In the genomic region with DNA sequence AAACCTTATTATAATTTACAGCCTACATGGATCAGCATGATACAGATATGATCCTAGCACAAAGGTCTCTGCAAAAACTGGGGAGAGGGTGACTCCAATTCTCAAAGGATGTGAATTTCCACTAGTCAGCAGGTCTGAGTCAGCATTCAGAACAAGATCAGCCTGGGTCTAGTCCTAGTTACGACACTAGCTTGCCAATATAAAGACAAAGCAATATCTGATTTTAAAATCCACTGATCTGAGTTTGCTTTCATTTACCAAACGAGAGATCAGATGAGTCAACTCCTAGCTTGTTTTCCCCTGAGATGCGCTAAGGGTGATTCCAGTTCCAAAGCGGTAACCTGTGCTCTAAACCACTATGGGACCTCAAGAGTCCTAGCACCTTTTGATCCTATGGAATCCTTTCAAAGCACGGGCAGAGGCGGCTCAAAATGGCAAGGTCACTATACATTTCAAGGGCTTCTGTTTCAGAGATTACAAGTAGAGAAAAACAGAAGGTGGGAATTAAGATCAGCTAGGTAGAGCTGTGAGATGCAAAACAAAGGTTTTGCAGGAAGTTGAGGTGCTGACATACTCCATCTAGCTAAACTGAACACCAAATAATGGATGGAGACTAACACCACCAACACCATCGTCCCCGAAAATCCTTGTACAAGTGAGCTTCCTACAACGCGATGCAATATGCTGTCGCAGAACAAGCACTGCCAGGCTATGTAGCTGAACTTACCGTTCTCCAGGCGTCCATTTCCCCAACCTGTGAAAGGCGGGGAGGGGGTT, we compare ENCODE assay signal across 8 cellular contexts. TPM values are rescaled to one million over a fixed set of nuclear protein-coding genes. Genes with fewer than 3 reads are reported as not detected.
DNase-seq lines count a peak whose midpoint lies in the region; ATAC-seq, FAIRE-seq and TF ChIP-seq lines count a peak whose summit lies in the region.

No MANE protein-coding gene starts in this region.

- peak overlapping the region; percentile 89 to 94 for H3K4me3 ChIP-seq in CD4-positive, alpha-beta memory T cell (ENCODE audit: low read length in 2 of 2)
- H3K4me3 ChIP-seq in keratinocyte (ENCODE audit: control insufficient read depth in 2 of 3, extremely low read depth in 1 of 3, insufficient read depth in 2 of 3, low read depth in 1 of 3, low read length in 3 of 3), result peak overlapping the region; percentile 76 to 95 (median 93)

- H3K4me3 Mint-ChIP-seq in CD4-positive, alpha-beta memory T cell, result peak overlapping the region; percentile 82 to 94 (median 90)
- H3K4me3 Mint-ChIP-seq in activated naive CD8-positive, alpha-beta T cell treated with anti-CD3 and anti-CD28 coated beads, Interleukin-2, amount 50 U/mL, for 24 hours, result peak overlapping the region; percentile 91

- peaks cover 30% of the 10 kb centered on the region for H3K4me1 ChIP-seq in CD4-positive, alpha-beta memory T cell (ENCODE audit: insufficient read depth, low read length)
- H3K4me1 ChIP-seq in keratinocyte (ENCODE audit: control insufficient read depth, extremely low read depth, insufficient read depth, low read length), result peaks cover 22% of the 10 kb centered on the region

- TF ChIP-seq CTCF in keratinocyte (optimal IDR thresholded peaks at IDR 0.05 in 1 of 3, IDR thresholded peaks at IDR 0.05 in 1 of 3, conservative IDR thresholded peaks at IDR 0.05 in 1 of 3; ENCODE audit: extremely low read depth in 1 of 3, insufficient read depth in 2 of 3, low read length in 3 of 3), result no peak

- intact Hi-C loops in CD4-positive, alpha-beta memory T cell (cut with micrococcal nuclease), result loop anchor here (5.0 kb wide), 4 partner anchors 36 to 311 kb away; partner anchors contain the start of genes DCAF10 and TOMM5

- peaks cover 0 to 4% (median 0%) of the 10 kb centered on the region in 8 donors for H3K9me3 Mint-ChIP-seq in CD4-positive, alpha-beta memory T cell
- H3K9me3 Mint-ChIP-seq in activated naive CD8-positive, alpha-beta T cell treated with anti-CD3 and anti-CD28 coated beads, Interleukin-2, amount 50 U/mL, for 24 hours, result no peaks in the 10 kb centered on the region

- FAIRE-seq in keratinocyte (lab: Jason Lieb, UNC), result peak; percentile 71

- no peaks in the 10 kb centered on the region for H3K27me3 ChIP-seq in CD4-positive, alpha-beta memory T cell (ENCODE audit: insufficient read depth, low read length)
- H3K27me3 ChIP-seq in keratinocyte (ENCODE audit: control insufficient read depth, extremely low read depth, insufficient read depth, low read length), result no peaks in the 10 kb centered on the region

- peak; percentile 19 for ATAC-seq in GM19395 (IDR thresholded peaks at IDR 0.05; ENCODE audit: unreplicated experiment)
- ATAC-seq in activated naive CD8-positive, alpha-beta T cell treated with anti-CD3 and anti-CD28 coated beads, Interleukin-2, amount 50 U/mL, for 24 hours, result no peak

- H3K9ac ChIP-seq in keratinocyte (ENCODE audit: control insufficient read depth, extremely low read depth, insufficient read depth, low read length), result peak overlapping the region; percentile 85

- peak in 1 of 5 donors; percentile 45 for DNase-seq in CD4-positive, alpha-beta memory T cell
- DNase-seq in KG1 (lab: John Stamatoyannopoulos, UW), result peak; percentile 33
- no peak for DNase-seq in activated naive CD8-positive, alpha-beta T cell treated with anti-CD3 and anti-CD28 coated beads, Interleukin-2, amount 50 U/mL, for 24 hours
- no peak for DNase-seq in keratinocyte (ENCODE audit: low read depth, low spot score)
- peak; percentile 52 for DNase-seq in stromal cell of bone marrow (ENCODE audit: low read depth)
- DNase-seq in SKM-1 treated with dmso at 0.1 percent for 144 hours (lab: John Stamatoyannopoulos, UW; ENCODE audit: unreplicated experiment), result no peak
- no peak for DNase-seq in hippocampal formation (lab: John Stamatoyannopoulos, UW)

- peaks cover 0 to 21% of the 10 kb centered on the region in 2 donors for H3K36me3 Mint-ChIP-seq in CD4-positive, alpha-beta memory T cell
- no peaks in the 10 kb centered on the region for H3K36me3 Mint-ChIP-seq in activated naive CD8-positive, alpha-beta T cell treated with anti-CD3 and anti-CD28 coated beads, Interleukin-2, amount 50 U/mL, for 24 hours (ENCODE audit: low read depth)

- H3K27ac Mint-ChIP-seq in CD4-positive, alpha-beta memory T cell, result peak overlapping the region; percentile 84 to 97 (median 89)
- peak overlapping the region; percentile 88 for H3K27ac Mint-ChIP-seq in activated naive CD8-positive, alpha-beta T cell treated with anti-CD3 and anti-CD28 coated beads, Interleukin-2, amount 50 U/mL, for 24 hours

- CTCF ChIA-PET in CD4-positive, alpha-beta memory T cell (lab: Charles Lee; ENCODE audit: partially characterized antibody), result interaction anchor here (0.6 to 0.8 kb wide), 2 partner anchors 10 to 13 kb away, joined by 4 to 5 read pairs; no protein-coding TSS in a partner anchor

- peak overlapping the region; percentile 79 for H2AFZ ChIP-seq in keratinocyte (ENCODE audit: control insufficient read depth, low read length)

- H4K20me1 ChIP-seq in keratinocyte (ENCODE audit: control insufficient read depth, extremely low read depth, insufficient read depth, low read length), result no peaks in the 10 kb centered on the region

- dilution Hi-C loops in keratinocyte (cut with MboI; ENCODE audit: extremely low pct_ligation_motif_present, low sequenced_read_pairs), result no loop called here

- peaks cover 12 to 39% (median 26%) of the 10 kb centered on the region in 4 donors for H3K4me1 Mint-ChIP-seq in CD4-positive, alpha-beta memory T cell
- H3K4me1 Mint-ChIP-seq in activated naive CD8-positive, alpha-beta T cell treated with anti-CD3 and anti-CD28 coated beads, Interleukin-2, amount 50 U/mL, for 24 hours, result peaks cover 29% of the 10 kb centered on the region

- H3K9me1 ChIP-seq in keratinocyte (ENCODE audit: control insufficient read depth, extremely low read depth, insufficient read depth, low read length), result no peaks in the 10 kb centered on the region

- no peaks in the 10 kb centered on the region for H3K27me3 Mint-ChIP-seq in CD4-positive, alpha-beta memory T cell
- no peaks in the 10 kb centered on the region for H3K27me3 Mint-ChIP-seq in activated naive CD8-positive, alpha-beta T cell treated with anti-CD3 and anti-CD28 coated beads, Interleukin-2, amount 50 U/mL, for 24 hours

- POLR2A ChIA-PET in CD4-positive, alpha-beta memory T cell (lab: Charles Lee; ENCODE audit: partially characterized antibody), result interaction anchor here (1.4 kb wide), 2 partner anchors 46 to 102 kb away, joined by 3 to 6 read pairs; partner anchors contain the start of gene DCAF10

- H3K9me3 ChIP-seq in CD4-positive, alpha-beta memory T cell (ENCODE audit: control insufficient read depth in 1 of 2, low read length in 2 of 2), result no peaks in the 10 kb centered on the region
- no peaks in the 10 kb centered on the region for H3K9me3 ChIP-seq in keratinocyte (ENCODE audit: control insufficient read depth, low read depth, low read length)

- H3K79me2 ChIP-seq in keratinocyte (ENCODE audit: control insufficient read depth, insufficient read depth, low read length), result peaks cover 35% of the 10 kb centered on the region

- peak overlapping the region; percentile 86 for H3K4me2 ChIP-seq in keratinocyte (ENCODE audit: control insufficient read depth, extremely low read depth, insufficient read depth, low read depth, low read length)

- peak overlapping the region; percentile 75 for H3K27ac ChIP-seq in CD4-positive, alpha-beta memory T cell (ENCODE audit: low read depth, low read length)
- H3K27ac ChIP-seq in keratinocyte (ENCODE audit: control insufficient read depth, insufficient read depth, low read length), result peak overlapping the region; percentile 80

- H3K36me3 ChIP-seq in CD4-positive, alpha-beta memory T cell (ENCODE audit: insufficient read depth, low read length), result peaks cover 8% of the 10 kb centered on the region
- peaks cover 4 to 5% of the 10 kb centered on the region in 2 experiments for H3K36me3 ChIP-seq in keratinocyte (ENCODE audit: control insufficient read depth in 2 of 2, extremely low read depth in 1 of 2, insufficient read depth in 2 of 2, low read length in 2 of 2)

RNA-seq across cellular contexts. Expression of gene SLC25A51, which starts 0.9 kb away (rescaled TPM):
- total RNA-seq in CD4-positive, alpha-beta memory T cell, result 10 to 100 TPM; 40.2 to 43.3 TPM
- polyA plus RNA-seq in CD4-positive, alpha-beta memory T cell, result 10 to 100 TPM in 1 of 2 donors, 1 to 10 TPM in 1; 8.0 to 13.9 TPM
- 19.5 to 31.8 TPM (median 22.2 TPM) in 3 replicates for polyA plus RNA-seq in keratinocyte
- 2.2 TPM for polyA plus RNA-seq in keratinocyte (2011; ENCODE audit: low read depth)
- polyA plus RNA-seq in keratinocyte (2011; cell fraction: cytosol; rRNA removed), result 15.5 and 23.1 TPM in 2 replicates
- 22.0 and 22.4 TPM in 2 replicates for polyA plus RNA-seq in keratinocyte (2011; cell fraction: nucleus; rRNA removed)
- polyA plus RNA-seq in keratinocyte (2012; ENCODE audit: low replicate concordance), result 10.5 and 15.1 TPM in 2 replicates
- polyA minus RNA-seq in keratinocyte, result 39.0 to 66.1 TPM (median 46.3 TPM) in 3 replicates
- 34.7 TPM for polyA minus RNA-seq in keratinocyte (2011; cell fraction: cytosol; rRNA and poly(A)+ RNA removed)
- 20.3 and 47.3 TPM in 2 replicates for polyA minus RNA-seq in keratinocyte (2011; cell fraction: nucleus; rRNA and poly(A)+ RNA removed)

Comparison
In these comparisons a context has a peak if more than half of its experiments do, and no peak if none do; other contexts are left out.
1. DNase-seq: peak in KG1 (single experiment) and stromal cell of bone marrow (single experiment); none in activated naive CD8-positive, alpha-beta T cell treated with anti-CD3 and anti-CD28 coated beads, Interleukin-2, amount 50 U/mL, for 24 hours (single experiment), keratinocyte (single experiment), SKM-1 treated with dmso at 0.1 percent for 144 hours (single experiment) and hippocampal formation (0 of 2).